Comparison of ENCODE assay signal across 25 cellular contexts in genomic region chr10:114181971-114182370, GRCh38. TPM values are rescaled to one million over a fixed set of nuclear protein-coding genes. Genes with fewer than 3 reads are reported as not detected.
DNase-seq lines count a peak whose midpoint lies in the region; ATAC-seq and TF ChIP-seq lines count a peak whose summit lies in the region.
"Had no signal": no experiment of that assay in that cellular context is flagged by ENCODE, and none has a peak within 500 bp of the region (broad histone marks: within the 10 kb centered on the region; RNA-seq: fewer than 3 reads in every experiment).

No MANE protein-coding gene starts in this region.

- no peaks in the 10 kb centered on the region for H3K9me3 ChIP-seq in osteoblast (ENCODE audit: low read depth, low read length)
- H3K9me3 ChIP-seq: ascending aorta; BLaER1 treated with 17β-estradiol and CSF1 and Interleukin-3, amounts not matched to agents 10 nM and 100 nM; tibial nerve had no signal

- H3K79me2 ChIP-seq in osteoblast (ENCODE audit: insufficient read depth, low read length), result no peaks in the 10 kb centered on the region

- ATAC-seq in Right ventricle myocardium inferior, result peak; percentile 85
- peak; percentile 92 for ATAC-seq in left ventricle myocardium superior
- no peak for ATAC-seq in GM18873 (IDR thresholded peaks at IDR 0.05; ENCODE audit: low FRiP score, unreplicated experiment)
- ATAC-seq: T-helper 17 cell had no signal

- no peak overlapping the region for H3K4me2 ChIP-seq in osteoblast (ENCODE audit: insufficient read depth, low read length)

- TF ChIP-seq CTCF in osteoblast (IDR thresholded peaks at IDR 0.05; ENCODE audit: extremely low read depth, low read depth, low read length), result no peak

- DNase-seq in Right ventricle myocardium inferior (ENCODE audit: missing footprints) (peak; percentile 74), cardiac septum (ENCODE audit: low spot score) (no peak), left ventricle myocardium superior (peak; percentile 80), osteoblast (ENCODE audit: insufficient read length, low spot score, missing footprints) (peak; percentile 54), NCI-H1417 (lab: John Stamatoyannopoulos, UW) (no peak), epidermal melanocyte (ENCODE audit: insufficient read length, low spot score) (no peak), NCI-H510A treated with DMSO at 0.1 percent for 48 hours (lab: John Stamatoyannopoulos, UW) (no peak)
- DNase-seq: activated CD4-positive, alpha-beta memory T cell treated with anti-CD3 and anti-CD28 coated beads for 36 hours; activated naive CD4-positive, alpha-beta T cell treated with anti-CD3 and anti-CD28 coated beads, Interleukin-2, amount 10 ng/mL, durations not matched to agents 7 days and 5 days; activated T-cell treated with anti-CD3 and anti-CD28 coated beads, Interleukin-2, amount 50 U/mL, for 24 hours; head of caudate nucleus; islet precursor cell; midbrain; NCI-H1436 treated with DMSO at 0.1 percent for 48 hours; stimulated activated naive CD4-positive, alpha-beta T cell; T-helper 17 cell had no signal

- intact Hi-C loops in Right ventricle myocardium inferior (cut with DNase I) (no loop called here), cardiac septum (cut with DNase I) (no loop called here), left ventricle myocardium superior (cut with micrococcal nuclease) (no loop called here)

- H4K20me1 ChIP-seq in osteoblast (ENCODE audit: insufficient read depth, low read length), result no peaks in the 10 kb centered on the region
- H4K20me1 ChIP-seq: BLaER1 treated with 17β-estradiol and CSF1 and Interleukin-3, amounts not matched to agents 10 nM and 100 nM had no signal

- no peak overlapping the region for H2AFZ ChIP-seq in osteoblast (ENCODE audit: low read length)

- no peaks in the 10 kb centered on the region for H3K4me1 ChIP-seq in osteoblast (ENCODE audit: insufficient read depth, low read length)
- H3K4me1 ChIP-seq: ascending aorta, tibial nerve had no signal

- no peaks in the 10 kb centered on the region for H3K27me3 ChIP-seq in osteoblast (ENCODE audit: insufficient read depth, low read length)
- H3K27me3 ChIP-seq: ascending aorta; BLaER1 treated with 17β-estradiol and CSF1 and Interleukin-3, amounts not matched to agents 10 nM and 100 nM; tibial nerve had no signal

- H3K36me3 ChIP-seq in osteoblast (ENCODE audit: insufficient read depth, low read length), result no peaks in the 10 kb centered on the region
- H3K36me3 ChIP-seq: ascending aorta; BLaER1 treated with 17β-estradiol and CSF1 and Interleukin-3, amounts not matched to agents 10 nM and 100 nM; tibial nerve had no signal

- H3K27ac ChIP-seq in osteoblast (ENCODE audit: low read depth, low read length), result no peak overlapping the region
- H3K27ac ChIP-seq: ascending aorta; BLaER1 treated with 17β-estradiol and CSF1 and Interleukin-3, amounts not matched to agents 10 nM and 100 nM; tibial nerve had no signal

- H3K4me3 ChIP-seq in osteoblast (ENCODE audit: insufficient read depth, low read length), result no peak overlapping the region
- H3K4me3 ChIP-seq: ascending aorta; BLaER1 treated with 17β-estradiol and CSF1 and Interleukin-3, amounts not matched to agents 10 nM and 100 nM; tibial nerve had no signal

RNA-seq across cellular contexts. Expression of gene TDRD1, which starts 2.8 kb away (rescaled TPM):
- 4.0 TPM for total RNA-seq in Right ventricle myocardium inferior
- total RNA-seq in cardiac septum, result 1.2 TPM
- 2.7 TPM for total RNA-seq in left ventricle myocardium superior
- total RNA-seq in osteoblast, result 0.59 and 0.72 TPM in 2 replicates
- total RNA-seq: A172, chondrocyte, fibroblast of lung, HT1080, OCI-LY7 had no signal

RNA-seq across cellular contexts. Expression of gene CCDC186, which starts 8.0 kb away (rescaled TPM):
- total RNA-seq in Right ventricle myocardium inferior (17.4 TPM), cardiac septum (19.5 TPM), left ventricle myocardium superior (17.7 TPM), osteoblast (17.0 and 18.0 TPM in 2 replicates)

RNA-seq across cellular contexts. Expression of gene VWA2, which starts 57.1 kb away (rescaled TPM):
- total RNA-seq in Right ventricle myocardium inferior (not detected), cardiac septum (not detected), left ventricle myocardium superior (not detected), osteoblast (under 0.01 TPM in 1 of 2 replicates, not detected in the other)
- total RNA-seq: A172, ascending aorta, chondrocyte, HT1080, OCI-LY7, T-helper 17 cell had no signal

Comparison
In these comparisons a context has a peak if more than half of its experiments do, and no peak if none do; other contexts are left out.
1. DNase-seq: peak in Right ventricle myocardium inferior (single experiment), left ventricle myocardium superior (single experiment) and osteoblast (single experiment); none in cardiac septum (single experiment), NCI-H1417 (0 of 3), epidermal melanocyte (single experiment) and NCI-H510A treated with DMSO at 0.1 percent for 48 hours (single experiment).